ENCODE assay signal across 1 cellular context in the genomic region with DNA sequence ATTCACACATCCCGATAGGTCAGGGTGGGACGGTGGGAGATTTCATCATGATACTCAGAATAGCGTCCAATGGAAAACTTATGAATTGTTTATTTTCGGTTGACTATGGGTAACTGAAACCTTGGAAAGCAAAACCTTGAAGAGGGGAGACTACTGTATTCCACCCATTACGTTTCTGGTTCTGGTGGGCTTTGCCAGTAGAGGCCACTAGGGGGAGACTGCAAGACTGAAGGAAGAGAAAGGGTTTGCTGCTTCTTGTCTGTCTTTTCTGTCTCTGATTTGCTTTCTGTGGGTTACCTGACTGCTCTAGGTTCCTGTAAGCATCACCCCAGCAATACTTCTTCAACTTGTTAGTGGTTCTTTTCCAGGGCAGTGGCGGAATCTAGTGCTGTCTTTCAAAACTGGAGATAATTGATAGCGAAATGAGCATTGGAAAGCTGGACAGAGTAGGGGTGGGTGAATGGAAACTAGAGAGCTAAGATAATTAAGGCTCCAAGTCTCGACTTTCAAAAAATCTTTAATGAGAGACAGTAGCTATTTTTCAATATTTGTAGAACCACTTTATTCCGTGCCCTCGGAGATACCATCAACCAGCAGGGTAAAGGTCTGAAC.
TF ChIP-seq lines count a peak whose summit lies in the region.

No MANE protein-coding gene starts in this region.

TF ChIP-seq in K562, 482 proteins besides CTCF, POLR2A, EP300 and RAD21:
- TF ChIP-seq, protein P1, sequence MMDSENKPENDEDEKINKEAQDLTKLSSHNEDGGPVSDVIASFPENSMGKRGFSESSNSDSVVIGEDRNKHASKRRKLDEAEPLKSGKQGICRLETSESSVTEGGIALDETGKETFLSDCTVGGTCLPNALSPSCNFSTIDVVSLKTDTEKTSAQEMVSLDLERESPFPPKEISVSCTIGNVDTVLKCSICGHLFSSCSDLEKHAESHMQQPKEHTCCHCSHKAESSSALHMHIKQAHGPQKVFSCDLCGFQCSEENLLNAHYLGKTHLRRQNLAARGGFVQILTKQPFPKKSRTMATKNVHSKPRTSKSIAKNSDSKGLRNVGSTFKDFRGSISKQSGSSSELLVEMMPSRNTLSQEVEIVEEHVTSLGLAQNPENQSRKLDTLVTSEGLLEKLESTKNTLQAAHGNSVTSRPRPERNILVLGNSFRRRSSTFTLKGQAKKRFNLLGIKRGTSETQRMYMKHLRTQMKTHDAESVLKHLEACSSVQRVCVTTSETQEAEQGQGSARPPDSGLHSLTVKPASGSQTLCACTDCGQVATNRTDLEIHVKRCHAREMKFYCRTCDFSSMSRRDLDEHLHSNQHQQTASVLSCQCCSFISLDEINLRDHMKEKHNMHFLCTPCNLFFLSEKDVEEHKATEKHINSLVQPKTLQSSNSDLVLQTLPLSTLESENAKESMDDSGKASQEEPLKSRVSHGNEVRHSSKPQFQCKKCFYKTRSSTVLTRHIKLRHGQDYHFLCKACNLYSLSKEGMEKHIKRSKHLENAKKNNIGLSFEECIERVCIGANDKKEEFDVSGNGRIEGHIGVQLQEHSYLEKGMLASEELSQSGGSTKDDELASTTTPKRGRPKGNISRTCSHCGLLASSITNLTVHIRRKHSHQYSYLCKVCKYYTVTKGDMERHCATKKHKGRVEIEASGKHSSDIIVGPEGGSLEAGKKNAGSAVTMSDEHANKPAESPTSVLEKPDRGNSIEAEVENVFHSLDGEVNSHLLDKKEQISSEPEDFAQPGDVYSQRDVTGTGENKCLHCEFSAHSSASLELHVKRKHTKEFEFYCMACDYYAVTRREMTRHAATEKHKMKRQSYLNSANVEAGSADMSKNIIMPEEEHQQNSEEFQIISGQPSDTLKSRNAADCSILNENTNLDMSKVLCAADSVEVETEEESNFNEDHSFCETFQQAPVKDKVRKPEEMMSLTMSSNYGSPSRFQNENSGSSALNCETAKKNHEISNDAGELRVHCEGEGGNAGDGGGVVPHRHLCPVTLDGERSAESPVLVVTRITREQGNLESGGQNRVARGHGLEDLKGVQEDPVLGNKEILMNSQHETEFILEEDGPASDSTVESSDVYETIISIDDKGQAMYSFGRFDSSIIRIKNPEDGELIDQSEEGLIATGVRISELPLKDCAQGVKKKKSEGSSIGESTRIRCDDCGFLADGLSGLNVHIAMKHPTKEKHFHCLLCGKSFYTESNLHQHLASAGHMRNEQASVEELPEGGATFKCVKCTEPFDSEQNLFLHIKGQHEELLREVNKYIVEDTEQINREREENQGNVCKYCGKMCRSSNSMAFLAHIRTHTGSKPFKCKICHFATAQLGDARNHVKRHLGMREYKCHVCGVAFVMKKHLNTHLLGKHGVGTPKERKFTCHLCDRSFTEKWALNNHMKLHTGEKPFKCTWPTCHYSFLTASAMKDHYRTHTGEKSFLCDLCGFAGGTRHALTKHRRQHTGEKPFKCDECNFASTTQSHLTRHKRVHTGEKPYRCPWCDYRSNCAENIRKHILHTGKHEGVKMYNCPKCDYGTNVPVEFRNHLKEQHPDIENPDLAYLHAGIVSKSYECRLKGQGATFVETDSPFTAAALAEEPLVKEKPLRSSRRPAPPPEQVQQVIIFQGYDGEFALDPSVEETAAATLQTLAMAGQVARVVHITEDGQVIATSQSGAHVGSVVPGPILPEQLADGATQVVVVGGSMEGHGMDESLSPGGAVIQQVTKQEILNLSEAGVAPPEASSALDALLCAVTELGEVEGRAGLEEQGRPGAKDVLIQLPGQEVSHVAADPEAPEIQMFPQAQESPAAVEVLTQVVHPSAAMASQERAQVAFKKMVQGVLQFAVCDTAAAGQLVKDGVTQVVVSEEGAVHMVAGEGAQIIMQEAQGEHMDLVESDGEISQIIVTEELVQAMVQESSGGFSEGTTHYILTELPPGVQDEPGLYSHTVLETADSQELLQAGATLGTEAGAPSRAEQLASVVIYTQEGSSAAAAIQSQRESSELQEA (IDR thresholded peaks at IDR 0.05; ENCODE audit: low read depth) = no peak
- TF ChIP-seq, protein P2, sequence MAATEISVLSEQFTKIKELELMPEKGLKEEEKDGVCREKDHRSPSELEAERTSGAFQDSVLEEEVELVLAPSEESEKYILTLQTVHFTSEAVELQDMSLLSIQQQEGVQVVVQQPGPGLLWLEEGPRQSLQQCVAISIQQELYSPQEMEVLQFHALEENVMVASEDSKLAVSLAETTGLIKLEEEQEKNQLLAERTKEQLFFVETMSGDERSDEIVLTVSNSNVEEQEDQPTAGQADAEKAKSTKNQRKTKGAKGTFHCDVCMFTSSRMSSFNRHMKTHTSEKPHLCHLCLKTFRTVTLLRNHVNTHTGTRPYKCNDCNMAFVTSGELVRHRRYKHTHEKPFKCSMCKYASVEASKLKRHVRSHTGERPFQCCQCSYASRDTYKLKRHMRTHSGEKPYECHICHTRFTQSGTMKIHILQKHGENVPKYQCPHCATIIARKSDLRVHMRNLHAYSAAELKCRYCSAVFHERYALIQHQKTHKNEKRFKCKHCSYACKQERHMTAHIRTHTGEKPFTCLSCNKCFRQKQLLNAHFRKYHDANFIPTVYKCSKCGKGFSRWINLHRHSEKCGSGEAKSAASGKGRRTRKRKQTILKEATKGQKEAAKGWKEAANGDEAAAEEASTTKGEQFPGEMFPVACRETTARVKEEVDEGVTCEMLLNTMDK (IDR thresholded peaks at IDR 0.05; ENCODE audit: borderline replicate concordance, insufficient read depth, low read depth, low read length, poor library complexity, severe bottlenecking) = peak; percentile 75
- TF ChIP-seq ZNF668 (CRISPR knock-in tag; IDR thresholded peaks at IDR 0.05) (no peak), KLF10 (CRISPR knock-in tag; IDR thresholded peaks at IDR 0.05) (no peak), SMC3 (conservative IDR thresholded peaks at IDR 0.05; ENCODE audit: insufficient read depth, low read depth, low read length) (peak; percentile 40; the same call in 1 of the 2 replicates), HDAC6 (IDR thresholded peaks at IDR 0.05; ENCODE audit: low read depth, low read length) (no peak), CHD2 (IDR thresholded peaks at IDR 0.05; ENCODE audit: low read depth, low read length) (no peak), HMG20B (CRISPR knock-in tag; IDR thresholded peaks at IDR 0.05) (no peak), CEBPG (CRISPR knock-in tag; IDR thresholded peaks at IDR 0.05) (no peak), CEBPG (tag; conservative IDR thresholded peaks at IDR 0.05 in 1 of 2, IDR thresholded peaks at IDR 0.05 in 1 of 2) (no peak)
- TF ChIP-seq, protein P3, sequence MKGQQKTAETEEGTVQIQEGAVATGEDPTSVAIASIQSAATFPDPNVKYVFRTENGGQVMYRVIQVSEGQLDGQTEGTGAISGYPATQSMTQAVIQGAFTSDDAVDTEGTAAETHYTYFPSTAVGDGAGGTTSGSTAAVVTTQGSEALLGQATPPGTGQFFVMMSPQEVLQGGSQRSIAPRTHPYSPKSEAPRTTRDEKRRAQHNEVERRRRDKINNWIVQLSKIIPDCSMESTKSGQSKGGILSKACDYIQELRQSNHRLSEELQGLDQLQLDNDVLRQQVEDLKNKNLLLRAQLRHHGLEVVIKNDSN (CRISPR knock-in tag; IDR thresholded peaks at IDR 0.05) = no peak
